8 cellular contexts compared by ENCODE assay signal in the genomic region with DNA sequence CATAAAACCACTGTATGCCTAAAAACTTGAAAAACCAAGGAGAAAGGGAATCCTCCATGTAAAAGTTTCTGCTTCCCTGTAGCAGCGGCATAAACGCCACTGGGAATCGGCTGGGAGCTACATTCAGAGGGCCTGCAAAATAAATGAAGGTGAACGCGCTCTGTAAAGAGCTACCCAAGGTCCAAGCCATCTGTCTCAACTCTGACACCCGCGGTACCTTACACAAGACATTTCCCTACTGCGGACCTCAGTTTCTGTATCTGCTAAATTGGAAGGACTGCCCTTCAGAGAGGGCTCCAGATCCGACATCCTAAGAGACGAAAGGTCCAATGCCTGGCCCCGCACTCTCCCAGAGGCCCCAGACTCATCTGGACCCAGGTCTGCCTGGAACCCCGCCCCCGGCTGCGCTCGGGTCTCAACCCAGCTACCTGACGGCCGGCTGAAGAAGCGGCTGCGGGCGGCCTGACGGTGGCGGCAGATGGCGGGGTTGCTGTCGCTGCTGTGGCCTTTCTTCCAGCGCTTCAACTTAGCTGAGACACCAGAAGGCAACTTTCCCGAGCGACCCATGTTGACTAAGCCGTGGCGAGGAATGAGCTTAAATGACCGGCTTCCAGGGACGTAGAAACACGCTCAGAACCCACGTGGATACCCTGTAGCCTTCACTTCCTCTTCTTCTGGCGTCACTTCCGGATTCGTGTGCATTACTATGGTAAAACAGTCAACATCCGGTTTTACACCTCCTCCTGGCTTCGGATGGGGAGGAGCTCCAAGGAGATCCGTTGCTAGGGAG. TPM values are rescaled to one million over a fixed set of nuclear protein-coding genes. Genes with fewer than 3 reads are reported as not detected.
DNase-seq lines count a peak whose midpoint lies in the region; ATAC-seq and TF ChIP-seq lines count a peak whose summit lies in the region.

A gene with protein sequence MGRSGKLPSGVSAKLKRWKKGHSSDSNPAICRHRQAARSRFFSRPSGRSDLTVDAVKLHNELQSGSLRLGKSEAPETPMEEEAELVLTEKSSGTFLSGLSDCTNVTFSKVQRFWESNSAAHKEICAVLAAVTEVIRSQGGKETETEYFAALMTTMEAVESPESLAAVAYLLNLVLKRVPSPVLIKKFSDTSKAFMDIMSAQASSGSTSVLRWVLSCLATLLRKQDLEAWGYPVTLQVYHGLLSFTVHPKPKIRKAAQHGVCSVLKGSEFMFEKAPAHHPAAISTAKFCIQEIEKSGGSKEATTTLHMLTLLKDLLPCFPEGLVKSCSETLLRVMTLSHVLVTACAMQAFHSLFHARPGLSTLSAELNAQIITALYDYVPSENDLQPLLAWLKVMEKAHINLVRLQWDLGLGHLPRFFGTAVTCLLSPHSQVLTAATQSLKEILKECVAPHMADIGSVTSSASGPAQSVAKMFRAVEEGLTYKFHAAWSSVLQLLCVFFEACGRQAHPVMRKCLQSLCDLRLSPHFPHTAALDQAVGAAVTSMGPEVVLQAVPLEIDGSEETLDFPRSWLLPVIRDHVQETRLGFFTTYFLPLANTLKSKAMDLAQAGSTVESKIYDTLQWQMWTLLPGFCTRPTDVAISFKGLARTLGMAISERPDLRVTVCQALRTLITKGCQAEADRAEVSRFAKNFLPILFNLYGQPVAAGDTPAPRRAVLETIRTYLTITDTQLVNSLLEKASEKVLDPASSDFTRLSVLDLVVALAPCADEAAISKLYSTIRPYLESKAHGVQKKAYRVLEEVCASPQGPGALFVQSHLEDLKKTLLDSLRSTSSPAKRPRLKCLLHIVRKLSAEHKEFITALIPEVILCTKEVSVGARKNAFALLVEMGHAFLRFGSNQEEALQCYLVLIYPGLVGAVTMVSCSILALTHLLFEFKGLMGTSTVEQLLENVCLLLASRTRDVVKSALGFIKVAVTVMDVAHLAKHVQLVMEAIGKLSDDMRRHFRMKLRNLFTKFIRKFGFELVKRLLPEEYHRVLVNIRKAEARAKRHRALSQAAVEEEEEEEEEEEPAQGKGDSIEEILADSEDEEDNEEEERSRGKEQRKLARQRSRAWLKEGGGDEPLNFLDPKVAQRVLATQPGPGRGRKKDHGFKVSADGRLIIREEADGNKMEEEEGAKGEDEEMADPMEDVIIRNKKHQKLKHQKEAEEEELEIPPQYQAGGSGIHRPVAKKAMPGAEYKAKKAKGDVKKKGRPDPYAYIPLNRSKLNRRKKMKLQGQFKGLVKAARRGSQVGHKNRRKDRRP (N-terminal part only) (minus strand): TSS at position 676 of the 790 bp plus-strand sequence. CDS start 109 bp downstream, at position 567.

- H3K9me3 ChIP-seq in BLaER1 treated with 17β-estradiol and CSF1 and Interleukin-3, amounts not matched to agents 10 nM and 100 nM (replicated peaks in 1 of 11): no peaks in the 10 kb centered on the region

- peaks cover 0 to 40% (median 7%) of the 10 kb centered on the region in 11 experiments; a peak in 10 of 22 replicates for H4K20me1 ChIP-seq in BLaER1 treated with 17β-estradiol and CSF1 and Interleukin-3, amounts not matched to agents 10 nM and 100 nM

- peak within 1 kb of the TSS; percentile 77 to 98 (median 91) for H3K4me2 ChIP-seq in BLaER1 treated with 17β-estradiol and CSF1 and Interleukin-3, amounts not matched to agents 10 nM and 100 nM

- peak within 1 kb of the TSS; percentile 76 to 93 (median 89) for H3K9ac ChIP-seq in BLaER1 treated with 17β-estradiol and CSF1 and Interleukin-3, amounts not matched to agents 10 nM and 100 nM

- peaks cover 20 to 76% (median 36%) of the 10 kb centered on the region in 10 experiments for H3K4me1 ChIP-seq in BLaER1 treated with 17β-estradiol and CSF1 and Interleukin-3, amounts not matched to agents 10 nM and 100 nM

- no peaks in the 10 kb centered on the region for H3K27me3 ChIP-seq in BLaER1 treated with 17β-estradiol and CSF1 and Interleukin-3, amounts not matched to agents 10 nM and 100 nM
- H3K27me3 ChIP-seq in kidney epithelial cell (ENCODE audit: control insufficient read depth, insufficient read depth, low read length): no peaks in the 10 kb centered on the region

- peak; percentile 29 for TF ChIP-seq CTCF in choroid plexus epithelial cell (conservative IDR thresholded peaks at IDR 0.05; ENCODE audit: low read depth, low read length)
- no peak for TF ChIP-seq CTCF in kidney epithelial cell (IDR thresholded peaks at IDR 0.05; ENCODE audit: insufficient read depth, low read length, poor library complexity, severe bottlenecking)

- peaks cover 18 to 39% (median 36%) of the 10 kb centered on the region in 11 experiments for H3K36me3 ChIP-seq in BLaER1 treated with 17β-estradiol and CSF1 and Interleukin-3, amounts not matched to agents 10 nM and 100 nM
- H3K36me3 ChIP-seq in kidney epithelial cell (ENCODE audit: control insufficient read depth, insufficient read depth, low read length): peaks cover 1% of the 10 kb centered on the region

- H3K27ac ChIP-seq in BLaER1 treated with 17β-estradiol and CSF1 and Interleukin-3, amounts not matched to agents 10 nM and 100 nM: peak within 1 kb of the TSS; percentile 68 to 93 (median 81)

- DNase-seq in GM19238 (ENCODE audit: insufficient read length, low spot score): peak; percentile 98
- DNase-seq in NCI-H510A (lab: John Stamatoyannopoulos, UW): peak; percentile 95
- DNase-seq in activated CD4-positive, CD25-positive, alpha-beta regulatory T cell treated with anti-CD3 and anti-CD28 coated beads, Interleukin-2, amount 50 U/mL, for 72 hours: peak; percentile 70
- DNase-seq in choroid plexus epithelial cell (ENCODE audit: low read depth): peak; percentile 98
- DNase-seq in kidney epithelial cell (ENCODE audit: low read depth): peak; percentile 97
- peak; percentile 56 to 73 (median 68) for DNase-seq in stimulated activated CD4-positive, alpha-beta T cell treated with anti-CD3 and anti-CD28 coated beads, Interleukin-1b, Interleukin-23, amount 100 ng/mL, for 24 hours (ENCODE audit: low read depth in 4 of 4, low spot score in 1 of 4)

- peak; percentile 87 for ATAC-seq in HG03439 (IDR thresholded peaks at IDR 0.05; ENCODE audit: unreplicated experiment)

- H3K4me3 ChIP-seq in BLaER1 treated with 17β-estradiol and CSF1 and Interleukin-3, amounts not matched to agents 10 nM and 100 nM: peak within 1 kb of the TSS; percentile 79 to 100 (median 84)
- peak within 1 kb of the TSS; percentile 95 for H3K4me3 ChIP-seq in choroid plexus epithelial cell (ENCODE audit: low read depth, low read length)
- peak within 1 kb of the TSS; percentile 85 for H3K4me3 ChIP-seq in kidney epithelial cell (ENCODE audit: low read depth, low read length)

RNA-seq across cellular contexts. Expression of the gene that starts here (rescaled TPM):
- total RNA-seq in kidney epithelial cell: 42.6 and 43.4 TPM in 2 replicates

Comparison
In these comparisons a context has a peak if more than half of its experiments do, and no peak if none do; other contexts are left out.
1. Peak in every context shown above with its lines: DNase-seq, ATAC-seq, H3K4me3 ChIP-seq and H3K27ac ChIP-seq.